ENCODE assay signal across 26 cellular contexts in genomic region chr1:33606272-33606671, GRCh38.
"Had no signal": no experiment of that assay in that cellular context is flagged by ENCODE, and none has a peak within 500 bp of the region (broad histone marks: within the 10 kb centered on the region; RNA-seq: fewer than 3 reads in every experiment).

No MANE protein-coding gene starts in this region.

- DNase-seq: activated CD4-positive, alpha-beta memory T cell treated with anti-CD3 and anti-CD28 coated beads, Interleukin-2, amount 10 ng/mL, durations not matched to agents 7 days and 5 days; activated CD4-positive, alpha-beta T cell treated with anti-CD3 and anti-CD28 coated beads, Interleukin-2, amount 10 ng/mL, durations not matched to agents 24 days and 14 days; activated effector memory CD4-positive, alpha-beta T cell treated with Interleukin-2 at 50 U/mL for 16 hours; activated naive CD4-positive, alpha-beta T cell treated with anti-CD3 and anti-CD28 coated beads for 36 hours; activated naive CD8-positive, alpha-beta T cell treated with anti-CD3 and anti-CD28 coated beads, Interleukin-2, amount 10 ng/mL, durations not matched to agents 7 days and 5 days; activated T-cell treated with anti-CD3 and anti-CD28 coated beads, Interleukin-2, amount 50 U/mL, for 72 hours; amniotic stem cell; cerebellar nuclear complex; effector CD4-positive, alpha-beta T cell; erythroblast; immature natural killer cell; sigmoid colon; stimulated activated CD4-positive, alpha-beta T cell treated with anti-CD3 and anti-CD28 coated beads, Interleukin-15, amount 100 ng/mL, for 24 hours; stimulated activated CD4-positive, alpha-beta T cell treated with anti-CD3 and anti-CD28 coated beads, Interleukin-2, amount 100 ng/mL, for 48 hours; stimulated activated naive CD4-positive, alpha-beta T cell treated with Interleukin-2 at 50 U/mL for 16 hours; T-cell; upper lobe of right lung had no signal

- H3K36me3 ChIP-seq: sigmoid colon, upper lobe of right lung had no signal

- H3K4me3 ChIP-seq: hepatocyte, sigmoid colon, smooth muscle cell, upper lobe of right lung had no signal

- H3K79me2 ChIP-seq: hepatocyte had no signal

- H3K27ac Mint-ChIP-seq: activated CD4-positive, alpha-beta memory T cell treated with anti-CD3 and anti-CD28 coated beads, Interleukin-2, amount 10 ng/mL, durations not matched to agents 7 days and 5 days; activated CD4-positive, alpha-beta T cell treated with anti-CD3 and anti-CD28 coated beads, Interleukin-2, amount 10 ng/mL, durations not matched to agents 24 days and 14 days; activated naive CD4-positive, alpha-beta T cell treated with anti-CD3 and anti-CD28 coated beads for 36 hours; activated naive CD8-positive, alpha-beta T cell treated with anti-CD3 and anti-CD28 coated beads, Interleukin-2, amount 10 ng/mL, durations not matched to agents 7 days and 5 days; activated T-cell treated with anti-CD3 and anti-CD28 coated beads, Interleukin-2, amount 50 U/mL, for 72 hours; immature natural killer cell; memory B cell; natural killer cell treated with Interleukin-12 subunit alpha and Interleukin-12 subunit beta and Interleukin-15 and Interleukin-18, amount 100 ng/mL, for 72 hours; T-cell; T-helper 2 cell treated with Interferon-gamma antibody and Interleukin-4, amounts not matched to agents 5 μg/mL and 100 μg/mL, for 36 hours had no signal

- H3K4me3 Mint-ChIP-seq: activated CD4-positive, alpha-beta memory T cell treated with anti-CD3 and anti-CD28 coated beads, Interleukin-2, amount 10 ng/mL, durations not matched to agents 7 days and 5 days; activated CD4-positive, alpha-beta T cell treated with anti-CD3 and anti-CD28 coated beads, Interleukin-2, amount 10 ng/mL, durations not matched to agents 24 days and 14 days; activated naive CD4-positive, alpha-beta T cell treated with anti-CD3 and anti-CD28 coated beads for 36 hours; activated naive CD8-positive, alpha-beta T cell treated with anti-CD3 and anti-CD28 coated beads, Interleukin-2, amount 10 ng/mL, durations not matched to agents 7 days and 5 days; activated T-cell treated with anti-CD3 and anti-CD28 coated beads, Interleukin-2, amount 50 U/mL, for 72 hours; immature natural killer cell; memory B cell; natural killer cell treated with Interleukin-12 subunit alpha and Interleukin-12 subunit beta and Interleukin-15 and Interleukin-18, amount 100 ng/mL, for 72 hours; T-cell; T-helper 2 cell treated with Interferon-gamma antibody and Interleukin-4, amounts not matched to agents 5 μg/mL and 100 μg/mL, for 36 hours had no signal

- H3K27me3 ChIP-seq: hepatocyte, sigmoid colon, upper lobe of right lung had no signal

- H3K27ac ChIP-seq: hepatocyte, sigmoid colon, upper lobe of right lung, VCaP had no signal

- H3K9me3 ChIP-seq: sigmoid colon, upper lobe of right lung had no signal

- H3K27me3 Mint-ChIP-seq: activated CD4-positive, alpha-beta memory T cell treated with anti-CD3 and anti-CD28 coated beads, Interleukin-2, amount 10 ng/mL, durations not matched to agents 7 days and 5 days; activated CD4-positive, alpha-beta T cell treated with anti-CD3 and anti-CD28 coated beads, Interleukin-2, amount 10 ng/mL, durations not matched to agents 24 days and 14 days had no signal

- H3K4me1 Mint-ChIP-seq: activated CD4-positive, alpha-beta memory T cell treated with anti-CD3 and anti-CD28 coated beads, Interleukin-2, amount 10 ng/mL, durations not matched to agents 7 days and 5 days; activated CD4-positive, alpha-beta T cell treated with anti-CD3 and anti-CD28 coated beads, Interleukin-2, amount 10 ng/mL, durations not matched to agents 24 days and 14 days; activated naive CD8-positive, alpha-beta T cell treated with anti-CD3 and anti-CD28 coated beads, Interleukin-2, amount 10 ng/mL, durations not matched to agents 7 days and 5 days; immature natural killer cell; memory B cell; T-cell had no signal

- FAIRE-seq: bronchial epithelial cell had no signal

- H3K4me2 ChIP-seq: hepatocyte, smooth muscle cell had no signal

- H3K9me3 Mint-ChIP-seq: activated CD4-positive, alpha-beta memory T cell treated with anti-CD3 and anti-CD28 coated beads, Interleukin-2, amount 10 ng/mL, durations not matched to agents 7 days and 5 days; activated CD4-positive, alpha-beta T cell treated with anti-CD3 and anti-CD28 coated beads, Interleukin-2, amount 10 ng/mL, durations not matched to agents 24 days and 14 days; activated naive CD4-positive, alpha-beta T cell treated with anti-CD3 and anti-CD28 coated beads for 36 hours; activated naive CD8-positive, alpha-beta T cell treated with anti-CD3 and anti-CD28 coated beads, Interleukin-2, amount 10 ng/mL, durations not matched to agents 7 days and 5 days; activated T-cell treated with anti-CD3 and anti-CD28 coated beads, Interleukin-2, amount 50 U/mL, for 72 hours; immature natural killer cell; memory B cell; natural killer cell treated with Interleukin-12 subunit alpha and Interleukin-12 subunit beta and Interleukin-15 and Interleukin-18, amount 100 ng/mL, for 72 hours; T-cell; T-helper 2 cell treated with Interferon-gamma antibody and Interleukin-4, amounts not matched to agents 5 μg/mL and 100 μg/mL, for 36 hours had no signal

- H3K36me3 Mint-ChIP-seq: activated naive CD8-positive, alpha-beta T cell treated with anti-CD3 and anti-CD28 coated beads, Interleukin-2, amount 10 ng/mL, durations not matched to agents 7 days and 5 days; immature natural killer cell; memory B cell; natural killer cell treated with Interleukin-12 subunit alpha and Interleukin-12 subunit beta and Interleukin-15 and Interleukin-18, amount 100 ng/mL, for 72 hours; T-cell had no signal

- H2AFZ ChIP-seq: hepatocyte had no signal

- ATAC-seq: activated CD4-positive, CD25-positive, alpha-beta regulatory T cell treated with anti-CD3 and anti-CD28 coated beads, Interleukin-2, amount 50 U/mL, for 24 hours; activated T-cell treated with anti-CD3 and anti-CD28 coated beads, Interleukin-2, amount 50 U/mL, for 72 hours; natural killer cell treated with Interleukin-12 subunit alpha and Interleukin-12 subunit beta and Interleukin-15 and Interleukin-18, amount 100 ng/mL, for 72 hours; SK-N-SH treated with all-trans-retinoic acid at 6 μM for 48 hours; T-cell; upper lobe of right lung had no signal

- H3K4me1 ChIP-seq: sigmoid colon, upper lobe of right lung had no signal
